In genomic region chr13:59806801-59807200, GRCh38 we compare ENCODE assay signal across 21 cellular contexts.
"Had no signal": no experiment of that assay in that cellular context is flagged by ENCODE, and none has a peak within 500 bp of the region (broad histone marks: within the 10 kb centered on the region; RNA-seq: fewer than 3 reads in every experiment).

No MANE protein-coding gene starts in this region.

- H3K4me3 ChIP-seq: gastrocnemius medialis, left lung, mucosa of descending colon, right atrium auricular region, sigmoid colon, spleen, thoracic aorta, tibial nerve, upper lobe of left lung, uterus had no signal

- H3K9me3 ChIP-seq: gastrocnemius medialis, left lung, mucosa of descending colon, neutrophil, right atrium auricular region, sigmoid colon, spleen, thoracic aorta, tibial nerve, upper lobe of left lung, uterus had no signal

- DNase-seq: cortex of kidney; effector memory CD8-positive, alpha-beta T cell; gastrocnemius medialis; head of caudate nucleus; left cardiac atrium; left lung; mesenchymal stem cell; mucosa of descending colon; naive B cell; sigmoid colon; spleen; stimulated activated CD4-positive, alpha-beta T cell treated with anti-CD3 and anti-CD28 coated beads, Interleukin-4, amount 100 ng/mL, for 4 hours; upper lobe of left lung; uterus had no signal

- ATAC-seq: effector memory CD8-positive, alpha-beta T cell; gastrocnemius medialis; left cardiac atrium; left lung; mucosa of descending colon; natural killer cell treated with Interleukin-12 subunit alpha and Interleukin-12 subunit beta and Interleukin-15 and Interleukin-18, amount 100 ng/mL, for 72 hours; stimulated activated memory B cell treated with anti-CD40 and anti-IgM and Interleukin-4, amounts not matched to agents 10 μg/mL and 1 μg/mL and 100 μg/mL, for 72 hours had no signal

- H3K27me3 ChIP-seq: gastrocnemius medialis, left lung, neutrophil, right atrium auricular region, sigmoid colon, spleen, tibial nerve, upper lobe of left lung, uterus had no signal

- H3K27ac ChIP-seq: gastrocnemius medialis, left lung, neutrophil, parathyroid adenoma, right atrium auricular region, sigmoid colon, spleen, thoracic aorta, tibial nerve, upper lobe of left lung, uterus had no signal

- H3K36me3 ChIP-seq: gastrocnemius medialis, left lung, neutrophil, right atrium auricular region, sigmoid colon, spleen, thoracic aorta, tibial nerve, upper lobe of left lung, uterus had no signal

- H3K4me1 ChIP-seq: gastrocnemius medialis, left lung, parathyroid adenoma, right atrium auricular region, sigmoid colon, spleen, tibial nerve, upper lobe of left lung, uterus had no signal
